In genomic region chr12:63302941-63303536, GRCh38 we compare ENCODE assay signal across 13 cellular contexts.
DNase-seq lines count a peak whose midpoint lies in the region; ATAC-seq and FAIRE-seq lines count a peak whose summit lies in the region.
"Had no signal": no experiment of that assay in that cellular context is flagged by ENCODE, and none has a peak within 500 bp of the region (broad histone marks: within the 10 kb centered on the region; RNA-seq: fewer than 3 reads in every experiment).

No MANE protein-coding gene starts in this region.

- ATAC-seq in GM18870 (IDR thresholded peaks at IDR 0.05; ENCODE audit: unreplicated experiment): peak; percentile 33
- ATAC-seq in GM21529 (IDR thresholded peaks at IDR 0.05; ENCODE audit: unreplicated experiment): peak; percentile 23
- ATAC-seq in HG03097 (IDR thresholded peaks at IDR 0.05; ENCODE audit: low FRiP score, unreplicated experiment): peak; percentile 22
- ATAC-seq in left ventricle myocardium superior: peak; percentile 58
- no peak for ATAC-seq in HG02642 (IDR thresholded peaks at IDR 0.05; ENCODE audit: poor library complexity, unreplicated experiment)

- intact Hi-C loops in left ventricle myocardium superior (cut with micrococcal nuclease): no loop called here

- no peak for FAIRE-seq in frontal cortex (lab: Jason Lieb, UNC)

- DNase-seq in left ventricle myocardium superior (no peak), NCI-H146 (lab: John Stamatoyannopoulos, UW) (no peak), frontal cortex (ENCODE audit: low spot score in 2 of 2) (no peak)
- DNase-seq in stimulated activated CD4-positive, alpha-beta T cell treated with anti-CD3 and anti-CD28 coated beads, Interleukin-1b, Interleukin-23, amount 100 ng/mL, for 48 hours: no peak
- DNase-seq: activated CD8-positive, alpha-beta memory T cell treated with anti-CD3 and anti-CD28 coated beads, Interleukin-2, amount 50 U/mL, for 4 hours; activated naive CD8-positive, alpha-beta T cell treated with anti-CD3 and anti-CD28 coated beads, Interleukin-2, amount 50 U/mL, for 24 hours; colonic mucosa; EL; NCI-H1417 treated with DMSO at 0.1 percent for 48 hours had no signal
